ENCODE assay signal across 25 cellular contexts in the genomic region with DNA sequence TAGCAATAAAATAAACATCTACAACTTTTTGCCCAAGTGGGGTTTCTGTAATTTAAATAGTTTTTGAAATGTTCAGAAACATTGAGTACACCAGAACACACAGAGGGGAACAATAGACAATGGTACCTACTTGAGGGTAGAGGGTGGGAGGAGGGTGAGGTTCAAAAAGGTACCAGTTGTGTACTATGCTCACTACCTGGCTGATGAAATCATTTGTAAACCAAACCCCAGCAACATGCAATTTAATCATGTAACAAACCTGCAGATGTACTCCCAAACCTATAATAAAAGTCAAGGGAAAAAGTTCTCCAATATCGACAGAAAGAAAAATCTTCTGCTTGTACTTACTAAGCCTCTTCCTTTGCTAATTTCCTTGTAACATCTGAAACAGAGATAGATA.
"Had no signal": no experiment of that assay in that cellular context is flagged by ENCODE, and none has a peak within 500 bp of the region (broad histone marks: within the 10 kb centered on the region; RNA-seq: fewer than 3 reads in every experiment).

No MANE protein-coding gene starts in this region.

- DNase-seq: activated CD4-positive, alpha-beta T cell treated with anti-CD3 and anti-CD28 coated beads for 1 hour; activated CD4-positive, alpha-beta T cell treated with anti-CD3 and anti-CD28 coated beads, Interleukin-2, amount 10 ng/mL, durations not matched to agents 7 days and 5 days; activated CD4-positive, alpha-beta T cell treated with anti-CD3 and anti-CD28 coated beads, Interleukin-2, amount 50 U/mL, for 48 hours; activated CD4-positive, CD25-positive, alpha-beta regulatory T cell; activated CD8-positive, alpha-beta T cell treated with anti-CD3 and anti-CD28 coated beads, Interleukin-2, amount 10 ng/mL, durations not matched to agents 7 days and 5 days; activated effector memory CD4-positive, alpha-beta T cell treated with Interleukin-2 at 50 U/mL for 16 hours; activated naive CD4-positive, alpha-beta T cell treated with anti-CD3 and anti-CD28 coated beads, Interleukin-2, amount 10 ng/mL, durations not matched to agents 7 days and 5 days; activated naive CD8-positive, alpha-beta T cell treated with anti-CD3 and anti-CD28 coated beads, Interleukin-2, amount 50 U/mL, for 24 hours; activated T-cell treated with anti-CD3 and anti-CD28 coated beads, Interleukin-2, amount 50 U/mL, for 24 hours; anterior cingulate cortex; caudate nucleus; Karpas-422; KBM-7; NCI-H146; NCI-H187 treated with DMSO at 0.1 percent for 48 hours; NCI-H2081; NCI-H226; NCI-H446 treated with DMSO at 0.1 percent for 48 hours; OCI-M1; Right ventricle myocardium superior; SW 1271; T1000; WERI-Rb-1 had no signal

- FAIRE-seq: bronchial epithelial cell, colon had no signal

- ATAC-seq: activated CD8-positive, alpha-beta T cell treated with anti-CD3 and anti-CD28 coated beads, Interleukin-2, amount 10 ng/mL, durations not matched to agents 7 days and 5 days; activated naive CD8-positive, alpha-beta T cell treated with anti-CD3 and anti-CD28 coated beads, Interleukin-2, amount 50 U/mL, for 24 hours had no signal

- H3K27ac ChIP-seq: WERI-Rb-1 had no signal
